ENCODE assay signal across 23 cellular contexts in the genomic region with DNA sequence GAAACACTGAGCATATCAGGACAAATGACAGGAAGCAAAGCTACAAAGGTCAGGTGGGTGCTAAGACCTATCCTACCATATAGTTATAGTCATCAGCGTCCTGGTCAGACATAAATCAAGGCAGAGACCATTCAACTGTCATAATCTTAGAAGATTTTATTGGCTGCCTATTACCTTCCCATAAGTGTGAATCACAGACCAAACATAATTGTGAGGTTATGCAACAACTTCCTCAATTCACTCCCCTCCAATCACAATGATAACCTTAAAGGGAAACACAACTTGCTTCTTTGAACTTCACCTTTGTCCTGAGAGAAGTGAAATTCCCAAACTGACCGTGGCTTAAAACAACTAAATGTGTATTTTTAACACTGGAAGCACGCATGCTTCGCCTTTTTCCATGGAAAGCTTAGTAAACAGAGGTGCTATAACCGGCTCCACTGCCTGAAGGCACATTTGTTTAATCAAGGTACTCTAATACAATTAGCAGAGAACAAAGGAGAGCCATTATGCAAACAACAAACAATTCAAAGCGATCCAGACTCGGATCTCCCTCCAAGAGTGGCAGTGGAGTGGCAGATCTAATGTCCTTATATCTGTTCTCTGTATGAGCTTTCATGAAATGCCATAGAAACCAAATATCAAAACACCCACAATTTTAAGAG.
DNase-seq lines count a peak whose midpoint lies in the region; ATAC-seq and TF ChIP-seq lines count a peak whose summit lies in the region.
"Had no signal": no experiment of that assay in that cellular context is flagged by ENCODE, and none has a peak within 500 bp of the region (broad histone marks: within the 10 kb centered on the region; RNA-seq: fewer than 3 reads in every experiment).

No MANE protein-coding gene starts in this region.

- intact Hi-C loops in MCF 10A (cut with micrococcal nuclease) (no loop called here), mammary epithelial cell (cut with micrococcal nuclease) (no loop called here), esophagus squamous epithelium (cut with DNase I) (no loop called here), posterior vena cava (cut with DNase I) (no loop called here)

- no TSS peak for BruUV-seq in MCF 10A (replicated peaks; lab: Mats Ljungman, UMichigan)
- BruUV-seq in mammary epithelial cell (replicated peaks; lab: Mats Ljungman, UMichigan) = no TSS peak

- POLR2A ChIA-PET in MCF 10A (lab: Yijun Ruan, JAX) = no interaction called here

- H3K4me3 ChIP-seq in mammary epithelial cell (replicated peaks in 1 of 3; ENCODE audit: insufficient read depth in 1 of 3, low read depth in 2 of 3, low read length in 3 of 3) = no peak overlapping the region
- H3K4me3 ChIP-seq in epithelial cell of esophagus (ENCODE audit: low read length) = no peak overlapping the region
- H3K4me3 ChIP-seq in esophagus squamous epithelium = no peak overlapping the region
- H3K4me3 ChIP-seq: BLaER1, HAP-1, upper lobe of left lung had no signal

- H3K9me3 Mint-ChIP-seq in MCF 10A (ENCODE audit: unreplicated experiment) = peaks cover 7% of the 10 kb centered on the region
- H3K9me3 Mint-ChIP-seq: activated CD4-positive, alpha-beta memory T cell treated with anti-CD3 and anti-CD28 coated beads for 36 hours; activated naive CD8-positive, alpha-beta T cell treated with anti-CD3 and anti-CD28 coated beads, Interleukin-2, amount 10 ng/mL, durations not matched to agents 7 days and 5 days; T-cell had no signal

- no peaks in the 10 kb centered on the region for H4K20me1 ChIP-seq in mammary epithelial cell (ENCODE audit: insufficient read depth, low read length)
- H4K20me1 ChIP-seq: BLaER1 had no signal

- H3K27me3 ChIP-seq in mammary epithelial cell (ENCODE audit: insufficient read depth, low read length) (no peaks in the 10 kb centered on the region), esophagus squamous epithelium (peaks cover 0 to 7% (median 0%) of the 10 kb centered on the region in 4 donors)
- H3K27me3 ChIP-seq: BLaER1, upper lobe of left lung had no signal

- no peaks in the 10 kb centered on the region for H3K4me1 Mint-ChIP-seq in MCF 10A (ENCODE audit: insufficient read depth, unreplicated experiment)
- H3K4me1 Mint-ChIP-seq: activated naive CD8-positive, alpha-beta T cell treated with anti-CD3 and anti-CD28 coated beads, Interleukin-2, amount 10 ng/mL, durations not matched to agents 7 days and 5 days; memory B cell; nephron progenitor cell; stimulated activated naive B cell treated with anti-CD40 and anti-IgM and Interleukin-4, amounts not matched to agents 10 μg/mL and 1 μg/mL and 100 μg/mL, for 72 hours; T-cell had no signal

- H3K27ac Mint-ChIP-seq in MCF 10A (ENCODE audit: low read depth, unreplicated experiment) = no peak overlapping the region
- H3K27ac Mint-ChIP-seq: activated CD4-positive, alpha-beta memory T cell treated with anti-CD3 and anti-CD28 coated beads for 36 hours; activated naive CD8-positive, alpha-beta T cell treated with anti-CD3 and anti-CD28 coated beads, Interleukin-2, amount 10 ng/mL, durations not matched to agents 7 days and 5 days; memory B cell; nephron progenitor cell; stimulated activated naive B cell treated with anti-CD40 and anti-IgM and Interleukin-4, amounts not matched to agents 10 μg/mL and 1 μg/mL and 100 μg/mL, for 72 hours; T-cell had no signal

- no peak overlapping the region for H3K9ac ChIP-seq in mammary epithelial cell (ENCODE audit: insufficient read depth, low read length)
- H3K9ac ChIP-seq: BLaER1 had no signal

- in situ Hi-C loops in mammary epithelial cell (cut with MboI; ENCODE audit: low sequenced_read_pairs in 2 of 2) = no loop called here

- no peak for ATAC-seq in GM18517 (IDR thresholded peaks at IDR 0.05; ENCODE audit: unreplicated experiment)
- ATAC-seq: stimulated activated naive B cell treated with anti-CD40 and anti-IgM and Interleukin-4, amounts not matched to agents 10 μg/mL and 1 μg/mL and 100 μg/mL, for 72 hours; T-cell had no signal

- H3K36me3 ChIP-seq in mammary epithelial cell (ENCODE audit: insufficient read depth, low read length) (no peaks in the 10 kb centered on the region), esophagus squamous epithelium (no peaks in the 10 kb centered on the region)
- H3K36me3 ChIP-seq: BLaER1, HAP-1, upper lobe of left lung had no signal

- no peak overlapping the region for H3K4me3 Mint-ChIP-seq in MCF 10A (ENCODE audit: unreplicated experiment)
- H3K4me3 Mint-ChIP-seq: activated CD4-positive, alpha-beta memory T cell treated with anti-CD3 and anti-CD28 coated beads for 36 hours; activated naive CD8-positive, alpha-beta T cell treated with anti-CD3 and anti-CD28 coated beads, Interleukin-2, amount 10 ng/mL, durations not matched to agents 7 days and 5 days; memory B cell; nephron progenitor cell; stimulated activated naive B cell treated with anti-CD40 and anti-IgM and Interleukin-4, amounts not matched to agents 10 μg/mL and 1 μg/mL and 100 μg/mL, for 72 hours; T-cell had no signal

- no peaks in the 10 kb centered on the region for H3K4me1 ChIP-seq in mammary epithelial cell (ENCODE audit: insufficient read depth, low read length)
- no peaks in the 10 kb centered on the region for H3K4me1 ChIP-seq in esophagus squamous epithelium
- H3K4me1 ChIP-seq: BLaER1, HAP-1 had no signal

- no peaks in the 10 kb centered on the region for H3K79me2 ChIP-seq in mammary epithelial cell (ENCODE audit: insufficient read depth, low read length)

- TF ChIP-seq CTCF in MCF 10A (IDR thresholded peaks at IDR 0.05; ENCODE audit: unreplicated experiment) (no peak), mammary epithelial cell (conservative IDR thresholded peaks at IDR 0.05 in 1 of 2, IDR thresholded peaks at IDR 0.05 in 1 of 2; ENCODE audit: extremely low read depth in 1 of 2, insufficient read depth in 1 of 2, low read depth in 1 of 2, low read length in 2 of 2) (no peak), epithelial cell of esophagus (IDR thresholded peaks at IDR 0.05; ENCODE audit: insufficient read depth, low read depth, low read length, missing control alignments) (no peak), esophagus squamous epithelium (IDR thresholded peaks at IDR 0.05) (no peak)

- no peak overlapping the region for H2AFZ ChIP-seq in mammary epithelial cell (ENCODE audit: low read depth, low read length)

- H3K27me3 Mint-ChIP-seq in MCF 10A (ENCODE audit: insufficient read depth, unreplicated experiment) = peaks cover 19% of the 10 kb centered on the region

- no peak overlapping the region for H3K4me2 ChIP-seq in mammary epithelial cell (ENCODE audit: insufficient read depth, low read depth, low read length)
- H3K4me2 ChIP-seq: BLaER1 had no signal

- no peak for TF ChIP-seq POLR2A in esophagus squamous epithelium (IDR thresholded peaks at IDR 0.05)

- 1% methylated on average over 7 of the region's 7 CpGs for WGBS in mammary epithelial cell (ENCODE audit: low coverage, missing lambda C conversion rate)
- 11 to 17% methylated on average over 7 of the region's 7 CpGs for WGBS in esophagus squamous epithelium, 2 donors

- H3K27ac ChIP-seq in mammary epithelial cell (ENCODE audit: insufficient read depth, low read depth, low read length) (no peak overlapping the region), substantia nigra (ENCODE audit: low read depth, low read length, poor library complexity, severe bottlenecking) (no peak overlapping the region), esophagus squamous epithelium (no peak overlapping the region)
- H3K27ac ChIP-seq: BLaER1, upper lobe of left lung had no signal

- peak; percentile 19 for DNase-seq in MCF 10A (ENCODE audit: unreplicated experiment)
- DNase-seq in mammary epithelial cell = no peak
- peak; percentile 40 to 92 for DNase-seq in NOMO-1 (lab: John Stamatoyannopoulos, UW; ENCODE audit: unreplicated experiment in 2 of 2)
- DNase-seq in epithelial cell of esophagus (ENCODE audit: low read depth) = peak; percentile 1
- DNase-seq in substantia nigra (lab: John Stamatoyannopoulos, UW) = no peak
- no peak for DNase-seq in esophagus squamous epithelium (lab: John Stamatoyannopoulos, UW)
- no peak for DNase-seq in posterior vena cava (ENCODE audit: low spot score)
- DNase-seq: activated CD4-positive, alpha-beta memory T cell treated with anti-CD3 and anti-CD28 coated beads for 36 hours; activated naive CD8-positive, alpha-beta T cell treated with anti-CD3 and anti-CD28 coated beads, Interleukin-2, amount 10 ng/mL, durations not matched to agents 7 days and 5 days; activated T-cell treated with anti-CD3 and anti-CD28 coated beads, Interleukin-2, amount 50 U/mL, for 1 hour; DMS 273 treated with DMSO at 0.1 percent for 48 hours; head of caudate nucleus; Kasumi-1; NCI-H2107; NCI-H82; nephron progenitor cell; stimulated activated naive B cell treated with anti-CD40 and anti-IgM and Interleukin-4, amounts not matched to agents 10 μg/mL and 1 μg/mL and 100 μg/mL, for 72 hours; T-cell; upper lobe of left lung had no signal

- no peaks in the 10 kb centered on the region for H3K36me3 Mint-ChIP-seq in MCF 10A (ENCODE audit: insufficient read depth, unreplicated experiment)
- H3K36me3 Mint-ChIP-seq: activated CD4-positive, alpha-beta memory T cell treated with anti-CD3 and anti-CD28 coated beads for 36 hours; activated naive CD8-positive, alpha-beta T cell treated with anti-CD3 and anti-CD28 coated beads, Interleukin-2, amount 10 ng/mL, durations not matched to agents 7 days and 5 days; memory B cell; stimulated activated naive B cell treated with anti-CD40 and anti-IgM and Interleukin-4, amounts not matched to agents 10 μg/mL and 1 μg/mL and 100 μg/mL, for 72 hours; T-cell had no signal

- dilution Hi-C loops in mammary epithelial cell (cut with HindIII; ENCODE audit: low sequenced_read_pairs) = no loop called here

- H3K9me3 ChIP-seq in mammary epithelial cell (replicated peaks; ENCODE audit: insufficient read depth, low read length) (peaks cover 14% of the 10 kb centered on the region), esophagus squamous epithelium (no peaks in the 10 kb centered on the region)
- H3K9me3 ChIP-seq: BLaER1, HAP-1, upper lobe of left lung had no signal

- CTCF ChIA-PET in MCF 10A (lab: Yijun Ruan, JAX) (interaction anchor here (0.5 kb wide), 1 partner anchor 1610 kb away, joined by 3 read pairs; no protein-coding TSS in a partner anchor), mammary epithelial cell (lab: Charles Lee; ENCODE audit: low non-redundant PET) (no interaction called here)

Comparison
In these comparisons a context has a peak if more than half of its experiments do, and no peak if none do; other contexts are left out.
1. DNase-seq: peak in MCF 10A (single experiment), NOMO-1 (2 of 2) and epithelial cell of esophagus (single experiment); none in mammary epithelial cell (single experiment), substantia nigra (0 of 49), esophagus squamous epithelium (single experiment) and posterior vena cava (single experiment).